In the genomic region with DNA sequence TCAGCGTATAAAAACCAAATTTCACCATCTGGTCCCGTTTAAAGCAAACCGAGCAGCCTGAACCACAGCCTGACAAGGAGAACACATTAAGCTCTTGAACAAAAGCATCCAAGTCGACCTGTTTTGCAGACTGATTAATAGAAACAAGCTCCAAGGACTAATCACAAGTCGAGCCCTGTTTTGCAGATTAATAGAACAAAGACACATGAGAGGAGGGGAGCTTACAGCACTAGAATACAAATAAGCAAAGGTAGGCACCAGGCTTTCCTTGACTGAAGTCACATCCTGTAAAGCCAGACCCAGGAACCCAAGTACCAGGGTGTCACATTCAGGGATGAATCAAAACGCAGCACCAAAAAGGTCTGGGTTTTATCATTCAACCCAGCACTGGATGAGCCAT, we compare ENCODE assay signal across 1 cellular context.
TF ChIP-seq lines count a peak whose summit lies in the region.

No MANE protein-coding gene starts in this region.

TF ChIP-seq in SK-N-SH, 30 proteins besides CTCF, POLR2A, EP300 and RAD21 (continued from another document):
- TF ChIP-seq, protein P1, sequence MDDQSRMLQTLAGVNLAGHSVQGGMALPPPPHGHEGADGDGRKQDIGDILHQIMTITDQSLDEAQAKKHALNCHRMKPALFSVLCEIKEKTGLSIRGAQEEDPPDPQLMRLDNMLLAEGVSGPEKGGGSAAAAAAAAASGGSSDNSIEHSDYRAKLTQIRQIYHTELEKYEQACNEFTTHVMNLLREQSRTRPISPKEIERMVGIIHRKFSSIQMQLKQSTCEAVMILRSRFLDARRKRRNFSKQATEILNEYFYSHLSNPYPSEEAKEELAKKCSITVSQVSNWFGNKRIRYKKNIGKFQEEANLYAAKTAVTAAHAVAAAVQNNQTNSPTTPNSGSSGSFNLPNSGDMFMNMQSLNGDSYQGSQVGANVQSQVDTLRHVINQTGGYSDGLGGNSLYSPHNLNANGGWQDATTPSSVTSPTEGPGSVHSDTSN (IDR thresholded peaks at IDR 0.05) = no peak
- no peak for TF ChIP-seq GATA2 (CRISPR knock-in tag; IDR thresholded peaks at IDR 0.05)
- no peak for TF ChIP-seq MEF2A (IDR thresholded peaks at IDR 0.05; ENCODE audit: borderline replicate concordance, low read depth)
- no peak for TF ChIP-seq SMC3 (IDR thresholded peaks at IDR 0.05; ENCODE audit: low read depth, low read length)
- no peak for TF ChIP-seq RCOR1 (IDR thresholded peaks at IDR 0.05; ENCODE audit: low read length)
- TF ChIP-seq EZH2phosphoT487 (IDR thresholded peaks at IDR 0.05; ENCODE audit: borderline replicate concordance, low read depth) = no peak
- TF ChIP-seq JUND (IDR thresholded peaks at IDR 0.05) = no peak
- TF ChIP-seq, protein P2, sequence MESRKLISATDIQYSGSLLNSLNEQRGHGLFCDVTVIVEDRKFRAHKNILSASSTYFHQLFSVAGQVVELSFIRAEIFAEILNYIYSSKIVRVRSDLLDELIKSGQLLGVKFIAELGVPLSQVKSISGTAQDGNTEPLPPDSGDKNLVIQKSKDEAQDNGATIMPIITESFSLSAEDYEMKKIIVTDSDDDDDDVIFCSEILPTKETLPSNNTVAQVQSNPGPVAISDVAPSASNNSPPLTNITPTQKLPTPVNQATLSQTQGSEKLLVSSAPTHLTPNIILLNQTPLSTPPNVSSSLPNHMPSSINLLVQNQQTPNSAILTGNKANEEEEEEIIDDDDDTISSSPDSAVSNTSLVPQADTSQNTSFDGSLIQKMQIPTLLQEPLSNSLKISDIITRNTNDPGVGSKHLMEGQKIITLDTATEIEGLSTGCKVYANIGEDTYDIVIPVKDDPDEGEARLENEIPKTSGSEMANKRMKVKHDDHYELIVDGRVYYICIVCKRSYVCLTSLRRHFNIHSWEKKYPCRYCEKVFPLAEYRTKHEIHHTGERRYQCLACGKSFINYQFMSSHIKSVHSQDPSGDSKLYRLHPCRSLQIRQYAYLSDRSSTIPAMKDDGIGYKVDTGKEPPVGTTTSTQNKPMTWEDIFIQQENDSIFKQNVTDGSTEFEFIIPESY (IDR thresholded peaks at IDR 0.05; ENCODE audit: borderline replicate concordance, low read depth) = no peak
